11 cellular contexts compared by ENCODE assay signal in the genomic region with DNA sequence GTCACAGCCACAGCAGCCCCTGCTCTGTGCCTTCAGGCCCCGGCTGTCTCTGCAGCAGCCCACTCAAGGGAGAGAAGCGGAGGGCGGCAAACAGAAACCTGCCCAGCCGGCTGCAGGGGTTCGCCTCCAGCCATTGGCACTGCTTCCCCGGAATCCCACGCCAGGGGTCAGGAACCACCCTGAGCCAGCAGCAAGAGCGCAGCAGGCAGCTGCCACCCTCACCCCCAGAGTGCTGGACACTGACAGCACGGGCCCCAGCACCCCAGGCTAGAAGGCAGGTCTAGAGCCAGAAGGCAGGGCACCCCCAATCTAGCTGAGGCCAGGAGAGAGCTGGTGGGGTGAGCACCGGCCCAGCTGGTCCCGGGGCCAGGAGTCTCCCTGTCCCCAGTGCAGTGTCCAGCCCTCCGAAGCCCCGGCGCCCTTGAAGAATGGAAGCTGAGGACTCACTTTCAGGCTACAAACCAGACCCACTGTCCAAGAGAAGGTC. TPM values are rescaled to one million over a fixed set of nuclear protein-coding genes. Genes with fewer than 3 reads are reported as not detected.
DNase-seq lines count a peak whose midpoint lies in the region; FAIRE-seq and TF ChIP-seq lines count a peak whose summit lies in the region.
"Had no signal": no experiment of that assay in that cellular context is flagged by ENCODE, and none has a peak within 500 bp of the region (broad histone marks: within the 10 kb centered on the region; RNA-seq: fewer than 3 reads in every experiment).

No MANE protein-coding gene starts in this region.

- FAIRE-seq in H1 (lab: Jason Lieb, UNC), result no peak
- FAIRE-seq in small intestine (lab: Jason Lieb, UNC), result no peak
- FAIRE-seq: islet of Langerhans had no signal

- peak; percentile 70 for DNase-seq in activated CD4-positive, alpha-beta T cell treated with anti-CD3 and anti-CD28 coated beads, Interleukin-2, amount 10 ng/mL, durations not matched to agents 24 days and 14 days
- no peak for DNase-seq in activated CD4-positive, alpha-beta T cell treated with anti-CD3 and anti-CD28 coated beads for 1 hour
- DNase-seq in SK-N-SH, result peak; percentile 49
- no peak for DNase-seq in H1 (ENCODE audit: low read depth in 1 of 2, low spot score in 2 of 2)
- no peak for DNase-seq in small intestine
- DNase-seq in NCI-H1436 treated with DMSO at 0.1 percent for 48 hours (lab: John Stamatoyannopoulos, UW), result no peak
- no peak for DNase-seq in H4 (ENCODE audit: low spot score)
- no peak for DNase-seq in GM20000 (ENCODE audit: low spot score)
- DNase-seq: DND-41, NCI-H1417 treated with DMSO at 0.1 percent for 48 hours had no signal

- intact Hi-C loops in activated CD4-positive, alpha-beta T cell treated with anti-CD3 and anti-CD28 coated beads, Interleukin-2, amount 10 ng/mL, durations not matched to agents 24 days and 14 days (cut with micrococcal nuclease), result loop anchor here (2.0 to 5.0 kb wide), 2 partner anchors 27 to 201 kb away; partner anchors contain the start of genes GALR2 and SRP68

- H2BK5ac ChIP-seq in H1 (ENCODE audit: low read depth, low read length), result no peak overlapping the region

- no peak overlapping the region for H3K56ac ChIP-seq in H1 (replicated peaks; ENCODE audit: insufficient read length, low read depth, low read length)

- no peak overlapping the region for H3K14ac ChIP-seq in H1 (ENCODE audit: insufficient read length)

- no peak overlapping the region for H3K4ac ChIP-seq in H1 (replicated peaks; ENCODE audit: insufficient read length, low read depth, low read length)

- peak overlapping the region; percentile 81; the same call in 1 of the 2 replicates for H2BK15ac ChIP-seq in H1 (ENCODE audit: low read length)

- no peak overlapping the region for H3K9ac ChIP-seq in SK-N-SH
- H3K9ac ChIP-seq in H1 (replicated peaks in 1 of 4; ENCODE audit: extremely low read depth in 1 of 4, low read depth in 3 of 4, low read length in 3 of 4), result no peak overlapping the region

- TF ChIP-seq CTCF in SK-N-SH (IDR thresholded peaks at IDR 0.05) (no peak), H1 (IDR thresholded peaks at IDR 0.05; ENCODE audit: control extremely low read depth in 1 of 3, insufficient read depth in 1 of 3, low read depth in 1 of 3, low read length in 3 of 3) (no peak), GM20000 (IDR thresholded peaks at IDR 0.05; ENCODE audit: extremely low read depth, missing control alignments) (no peak)

- CTCF ChIA-PET in SK-N-SH (lab: Yijun Ruan, JAX), result interaction anchor here (0.9 to 4.2 kb wide), 12 partner anchors 9 to 369 kb away, joined by 3 to 31 read pairs (median 4); partner anchors contain the start of genes MRPL38 and SRP68
- CTCF ChIA-PET in H1 (lab: Charles Lee; ENCODE audit: partially characterized antibody), result interaction anchor here (0.5 to 3.6 kb wide), 16 partner anchors 11 to 413 kb away, joined by 3 to 32 read pairs (median 4); partner anchors contain the start of gene EXOC7

- no peak for TF ChIP-seq POLR2A in H1 (IDR thresholded peaks at IDR 0.05; ENCODE audit: control extremely low read depth in 1 of 2, low read depth in 2 of 2, low read length in 2 of 2)

- H3K27me3 ChIP-seq in SK-N-SH (ENCODE audit: insufficient read depth) (no peaks in the 10 kb centered on the region), H1 (replicated peaks in 1 of 4; ENCODE audit: control insufficient read depth in 3 of 4, extremely low read depth in 1 of 4, insufficient read depth in 3 of 4, low read length in 3 of 4) (no peaks in the 10 kb centered on the region), small intestine (ENCODE audit: control insufficient read depth in 2 of 2, insufficient read depth in 2 of 2, low read length in 2 of 2) (no peaks in the 10 kb centered on the region)

- peaks cover 27% of the 10 kb centered on the region for H3K79me2 ChIP-seq in SK-N-SH (ENCODE audit: insufficient read depth)
- peaks cover 0 to 7% of the 10 kb centered on the region in 2 experiments; a peak in 1 of 4 replicates for H3K79me2 ChIP-seq in H1 (ENCODE audit: control insufficient read depth in 1 of 2, insufficient read depth in 2 of 2, low read length in 2 of 2)

- H4K8ac ChIP-seq in H1 (ENCODE audit: extremely low read depth, insufficient read depth, low read length), result no peak overlapping the region

- no peaks in the 10 kb centered on the region for H3K27me3 Mint-ChIP-seq in activated CD4-positive, alpha-beta T cell treated with anti-CD3 and anti-CD28 coated beads, Interleukin-2, amount 10 ng/mL, durations not matched to agents 24 days and 14 days

- H3K36me3 ChIP-seq in SK-N-SH (replicated peaks in 1 of 2; ENCODE audit: control insufficient read depth in 1 of 2, insufficient read depth in 2 of 2, low read length in 1 of 2), result peaks cover 0 to 21% of the 10 kb centered on the region in 2 experiments
- no peaks in the 10 kb centered on the region; a peak in 1 of 8 replicates for H3K36me3 ChIP-seq in H1 (ENCODE audit: control insufficient read depth in 2 of 4, insufficient read depth in 4 of 4, low read length in 3 of 4)
- peaks cover 0 to 3% of the 10 kb centered on the region in 2 donors for H3K36me3 ChIP-seq in small intestine (ENCODE audit: control insufficient read depth in 2 of 2, insufficient read depth in 2 of 2, low read length in 2 of 2)

- H3K27ac ChIP-seq in SK-N-SH (ENCODE audit: low read depth in 2 of 2, low read length in 1 of 2), result no peak overlapping the region
- H3K27ac ChIP-seq in H1 (ENCODE audit: low read depth, low read length), result no peak overlapping the region
- H3K27ac ChIP-seq in small intestine (ENCODE audit: low read depth in 1 of 2, low read length in 1 of 2), result peak overlapping the region; percentile 20 to 94

- no peak for TF ChIP-seq EP300 in SK-N-SH (IDR thresholded peaks at IDR 0.05; ENCODE audit: borderline replicate concordance in 1 of 2, low read depth in 1 of 2, low read length in 1 of 2)
- TF ChIP-seq EP300 in H1 (IDR thresholded peaks at IDR 0.05; ENCODE audit: borderline replicate concordance in 1 of 2, low read depth in 2 of 2, low read length in 2 of 2), result no peak

- no peak overlapping the region for H3K23ac ChIP-seq in H1 (ENCODE audit: insufficient read length)

- H3K9me3 ChIP-seq in SK-N-SH (no peaks in the 10 kb centered on the region), H1 (ENCODE audit: insufficient read depth in 2 of 2, low read depth in 1 of 2, low read length in 1 of 2) (no peaks in the 10 kb centered on the region), small intestine (ENCODE audit: control insufficient read depth, low read depth) (no peaks in the 10 kb centered on the region)

- H2AK5ac ChIP-seq in H1 (ENCODE audit: low read depth, low read length), result no peak overlapping the region

- WGBS in SK-N-SH (ENCODE audit: low lambda C conversion rate), result 97% methylated on average over 11 of the region's 14 CpGs
- 83% methylated on average over 14 of the region's 14 CpGs; no CpG with 5 or more reads in 1 of the 2 experiments for WGBS in H1 (ENCODE audit: extremely low coverage in 1 of 2, insufficient coverage in 1 of 2, insufficient read length in 1 of 2, insufficient replicate concordance in 2 of 2, low coverage in 1 of 2, low lambda C conversion rate in 2 of 2, missing lambda C conversion rate in 1 of 2), 2 experiments
- 86 to 89% (median 88%) methylated on average over 13 to 14 of the region's 14 CpGs for WGBS in small intestine, 3 donors

- peaks cover 22% of the 10 kb centered on the region for H3K36me3 Mint-ChIP-seq in activated CD4-positive, alpha-beta T cell treated with anti-CD3 and anti-CD28 coated beads, Interleukin-2, amount 10 ng/mL, durations not matched to agents 24 days and 14 days (ENCODE audit: low read depth)

- H3F3A ChIP-seq in SK-N-SH (replicated peaks; ENCODE audit: insufficient read depth), result peaks cover 9% of the 10 kb centered on the region

- H3K9me2 ChIP-seq in SK-N-SH, result no peaks in the 10 kb centered on the region

- no peaks in the 10 kb centered on the region for H3K9me3 Mint-ChIP-seq in activated CD4-positive, alpha-beta T cell treated with anti-CD3 and anti-CD28 coated beads, Interleukin-2, amount 10 ng/mL, durations not matched to agents 24 days and 14 days

- H2AFZ ChIP-seq in SK-N-SH (ENCODE audit: low read depth), result no peak overlapping the region
- H2AFZ ChIP-seq in H1 (ENCODE audit: low read length), result no peak overlapping the region

- H3K4me3 ChIP-seq in SK-N-SH (ENCODE audit: low read depth in 2 of 2, low read length in 1 of 2) (no peak overlapping the region), H1 (ENCODE audit: extremely low read depth in 1 of 4, insufficient read depth in 2 of 4, low read depth in 3 of 4, low read length in 4 of 4) (no peak overlapping the region), small intestine (ENCODE audit: low read depth in 1 of 2, low read length in 2 of 2) (no peak overlapping the region)

- H4K5ac ChIP-seq in H1 (ENCODE audit: insufficient read length, low read depth, low read length), result no peak overlapping the region

- peaks cover 3% of the 10 kb centered on the region; the same call in 1 of the 2 replicates for H3K23me2 ChIP-seq in H1 (ENCODE audit: low read depth, low read length)

- H2BK12ac ChIP-seq in H1 (ENCODE audit: low read depth, low read length), result no peak overlapping the region

- H3K4me1 Mint-ChIP-seq in activated CD4-positive, alpha-beta T cell treated with anti-CD3 and anti-CD28 coated beads, Interleukin-2, amount 10 ng/mL, durations not matched to agents 24 days and 14 days, result peaks cover 47% of the 10 kb centered on the region

- peak overlapping the region; percentile 96 for H3K27ac Mint-ChIP-seq in activated CD4-positive, alpha-beta T cell treated with anti-CD3 and anti-CD28 coated beads, Interleukin-2, amount 10 ng/mL, durations not matched to agents 24 days and 14 days

- H4K91ac ChIP-seq in H1 (replicated peaks; ENCODE audit: insufficient read length, low read length), result no peak overlapping the region

- H3K4me2 ChIP-seq in SK-N-SH (no peak overlapping the region), H1 (ENCODE audit: insufficient read depth in 1 of 2, low read depth in 2 of 2, low read length in 2 of 2) (no peak overlapping the region)

- peaks cover 13% of the 10 kb centered on the region; the same call in 1 of the 2 replicates for H4K20me1 ChIP-seq in SK-N-SH (ENCODE audit: insufficient read depth)
- H4K20me1 ChIP-seq in H1 (replicated peaks in 1 of 2; ENCODE audit: control insufficient read depth in 1 of 2, insufficient read depth in 2 of 2, low read length in 2 of 2), result peaks cover 0 to 3% of the 10 kb centered on the region in 2 experiments

- TF ChIP-seq RAD21 in SK-N-SH (IDR thresholded peaks at IDR 0.05; ENCODE audit: low read length), result no peak
- no peak for TF ChIP-seq RAD21 in H1 (IDR thresholded peaks at IDR 0.05 in 1 of 2, conservative IDR thresholded peaks at IDR 0.05 in 1 of 2; ENCODE audit: low read depth in 2 of 2, low read length in 2 of 2)

- no peak overlapping the region for H3K18ac ChIP-seq in H1 (ENCODE audit: extremely low read depth, low read length)

- POLR2A ChIA-PET in SK-N-SH (lab: Yijun Ruan, JAX) (no interaction called here), H1 (lab: Charles Lee; ENCODE audit: partially characterized antibody) (interaction anchor here (1.4 to 3.1 kb wide), 7 partner anchors 8 to 188 kb away, joined by 4 to 12 read pairs (median 6); partner anchors contain the start of genes FOXJ1 and UBALD2)

- no peak overlapping the region for H2BK20ac ChIP-seq in H1 (ENCODE audit: low read length)

- H3K4me1 ChIP-seq in SK-N-SH (ENCODE audit: control insufficient read depth in 1 of 2, insufficient read depth in 2 of 2, low read depth in 1 of 2, low read length in 1 of 2), result peaks cover 8 to 11% of the 10 kb centered on the region in 2 experiments; a peak in 1 of 4 replicates
- H3K4me1 ChIP-seq in H1 (replicated peaks in 1 of 4; ENCODE audit: control insufficient read depth in 3 of 4, insufficient read depth in 4 of 4, low read length in 3 of 4), result peaks cover 3 to 20% (median 16%) of the 10 kb centered on the region in 4 experiments
- peaks cover 6 to 12% of the 10 kb centered on the region in 2 donors for H3K4me1 ChIP-seq in small intestine (ENCODE audit: control insufficient read depth in 2 of 2, insufficient read depth in 1 of 2, low read depth in 1 of 2, low read length in 1 of 2)

- no peaks in the 10 kb centered on the region for H3K79me1 ChIP-seq in H1 (ENCODE audit: low read depth, low read length)

- H3K4me3 Mint-ChIP-seq in activated CD4-positive, alpha-beta T cell treated with anti-CD3 and anti-CD28 coated beads, Interleukin-2, amount 10 ng/mL, durations not matched to agents 24 days and 14 days, result no peak overlapping the region

- no peak overlapping the region for H2BK120ac ChIP-seq in H1 (replicated peaks; ENCODE audit: low read depth, low read length)

RNA-seq across cellular contexts. Expression of gene UBALD2, which starts 8.3 kb away (rescaled TPM):
- total RNA-seq in activated CD4-positive, alpha-beta T cell treated with anti-CD3 and anti-CD28 coated beads, Interleukin-2, amount 10 ng/mL, durations not matched to agents 24 days and 14 days, result 184 and 189 TPM in 2 replicates
- polyA plus RNA-seq in SK-N-SH (2012; rRNA removed) (16.7 and 27.0 TPM in 2 replicates), H1 (2011; rRNA removed) (17.8 and 26.8 TPM in 2 replicates), small intestine (100 to 1,000 TPM in 2 of 3 donors, 10 to 100 TPM in 1; 54.3 to 118 (median 114) TPM)
- 10.3 and 14.0 TPM in 2 replicates for polyA plus RNA-seq in SK-N-SH (2012; cell fraction: cytosol; rRNA removed)
- polyA plus RNA-seq in SK-N-SH (2012; cell fraction: nucleus; rRNA removed), result 14.0 and 19.5 TPM in 2 replicates
- 22.6 and 25.6 TPM in 2 replicates for total RNA-seq in H1 (2021; fragmentation: NEBNext Ultra II Directional; extraction: Animal tissue kit (Norgen Biotek cat#: 25700))
- polyA plus RNA-seq in H1 (2011; cell fraction: cytosol; rRNA removed), result 11.6 TPM
- polyA plus RNA-seq in H1 (2011; cell fraction: nucleus; rRNA removed), result 20.6 TPM
- 6.2 to 22.1 TPM (median 14.0 TPM) in 4 replicates for polyA plus RNA-seq in H1 (2012, experiment 1 of 2)
- 27.4 TPM for polyA plus RNA-seq in H1 (2012, experiment 2 of 2)
- 22.2 TPM for polyA plus RNA-seq in H1 (2013, experiment 1 of 2)
- 20.6 TPM for polyA plus RNA-seq in H1 (2013, experiment 2 of 2)
- polyA minus RNA-seq in H1 (2011; rRNA and poly(A)+ RNA removed), result 4.8 and 7.9 TPM in 2 replicates
- polyA minus RNA-seq in H1 (2011; cell fraction: cytosol; rRNA and poly(A)+ RNA removed), result 26.6 TPM
- polyA minus RNA-seq in H1 (2011; cell fraction: nucleus; rRNA and poly(A)+ RNA removed), result 13.2 TPM
- 3.9 and 7.7 TPM in 2 replicates for total RNA-seq in H4 (2014; rRNA removed; shearing (Covaris generic))

RNA-seq across cellular contexts. Expression of gene RNF157, which starts 33.2 kb away (rescaled TPM):
- total RNA-seq in activated CD4-positive, alpha-beta T cell treated with anti-CD3 and anti-CD28 coated beads, Interleukin-2, amount 10 ng/mL, durations not matched to agents 24 days and 14 days, result 35.0 and 42.4 TPM in 2 replicates
- polyA plus RNA-seq in SK-N-SH (2012; rRNA removed), result 5.2 TPM in 2 replicates
- polyA plus RNA-seq in SK-N-SH (2012; cell fraction: cytosol; rRNA removed), result 4.1 and 6.3 TPM in 2 replicates
- polyA plus RNA-seq in SK-N-SH (2012; cell fraction: nucleus; rRNA removed), result 5.5 and 8.1 TPM in 2 replicates
- 13.4 and 14.9 TPM in 2 replicates for total RNA-seq in H1 (2021; fragmentation: NEBNext Ultra II Directional; extraction: Animal tissue kit (Norgen Biotek cat#: 25700))
- 16.7 and 20.2 TPM in 2 replicates for polyA plus RNA-seq in H1 (2011; rRNA removed)
- 15.2 TPM for polyA plus RNA-seq in H1 (2011; cell fraction: cytosol; rRNA removed)
- 17.4 TPM for polyA plus RNA-seq in H1 (2011; cell fraction: nucleus; rRNA removed)
- 13.0 to 30.8 TPM (median 18.2 TPM) in 4 replicates for polyA plus RNA-seq in H1 (2012, experiment 1 of 2)
- polyA plus RNA-seq in H1 (2012, experiment 2 of 2), result 10.9 TPM
- polyA plus RNA-seq in H1 (2013, experiment 1 of 2), result 9.3 TPM
- 9.7 TPM for polyA plus RNA-seq in H1 (2013, experiment 2 of 2)
- 27.8 and 31.8 TPM in 2 replicates for polyA minus RNA-seq in H1 (2011; rRNA and poly(A)+ RNA removed)
- 16.3 TPM for polyA minus RNA-seq in H1 (2011; cell fraction: cytosol; rRNA and poly(A)+ RNA removed)
- polyA minus RNA-seq in H1 (2011; cell fraction: nucleus; rRNA and poly(A)+ RNA removed), result 15.9 TPM
- 10 to 100 TPM; 18.1 to 30.6 (median 25.0) TPM for polyA plus RNA-seq in small intestine
- 6.8 and 7.8 TPM in 2 replicates for total RNA-seq in H4 (2014; rRNA removed; shearing (Covaris generic))

RNA-seq across cellular contexts. Expression of gene QRICH2, which starts 34.6 kb away (rescaled TPM):
- total RNA-seq in activated CD4-positive, alpha-beta T cell treated with anti-CD3 and anti-CD28 coated beads, Interleukin-2, amount 10 ng/mL, durations not matched to agents 24 days and 14 days, result 2.2 and 2.5 TPM in 2 replicates
- polyA plus RNA-seq in SK-N-SH (2012; rRNA removed) (6.2 and 7.6 TPM in 2 replicates), H1 (2011; rRNA removed) (3.8 and 4.9 TPM in 2 replicates), small intestine (1 to 10 TPM; 2.5 to 3.0 (median 2.7) TPM)
- 1.8 and 3.0 TPM in 2 replicates for polyA plus RNA-seq in SK-N-SH (2012; cell fraction: cytosol; rRNA removed)
- 32.3 and 33.8 TPM in 2 replicates for polyA plus RNA-seq in SK-N-SH (2012; cell fraction: nucleus; rRNA removed)
- 2.8 and 3.2 TPM in 2 replicates for total RNA-seq in H1 (2021; fragmentation: NEBNext Ultra II Directional; extraction: Animal tissue kit (Norgen Biotek cat#: 25700))
- polyA plus RNA-seq in H1 (2011; cell fraction: cytosol; rRNA removed), result 4.8 TPM
- polyA plus RNA-seq in H1 (2011; cell fraction: nucleus; rRNA removed), result 18.4 TPM
- 2.8 to 4.6 TPM (median 3.9 TPM) in 4 replicates for polyA plus RNA-seq in H1 (2012, experiment 1 of 2)
- polyA plus RNA-seq in H1 (2012, experiment 2 of 2), result 0.89 TPM
- polyA plus RNA-seq in H1 (2013, experiment 1 of 2), result 1.4 TPM
- 1.0 TPM for polyA plus RNA-seq in H1 (2013, experiment 2 of 2)
- 10.8 and 11.1 TPM in 2 replicates for polyA minus RNA-seq in H1 (2011; rRNA and poly(A)+ RNA removed)
- polyA minus RNA-seq in H1 (2011; cell fraction: cytosol; rRNA and poly(A)+ RNA removed), result 2.0 TPM
- polyA minus RNA-seq in H1 (2011; cell fraction: nucleus; rRNA and poly(A)+ RNA removed), result 5.4 TPM
- 2.3 and 2.4 TPM in 2 replicates for total RNA-seq in H4 (2014; rRNA removed; shearing (Covaris generic))

Comparison
In these comparisons a context has a peak if more than half of its experiments do, and no peak if none do; other contexts are left out.
1. DNase-seq: peak in activated CD4-positive, alpha-beta T cell treated with anti-CD3 and anti-CD28 coated beads, Interleukin-2, amount 10 ng/mL, durations not matched to agents 24 days and 14 days (single experiment) and SK-N-SH (single experiment); none in activated CD4-positive, alpha-beta T cell treated with anti-CD3 and anti-CD28 coated beads for 1 hour (single experiment), H1 (0 of 2), small intestine (single experiment), NCI-H1436 treated with DMSO at 0.1 percent for 48 hours (single experiment), H4 (single experiment) and GM20000 (single experiment).
2. H3K27ac ChIP-seq: peak in small intestine (2 of 2); none in SK-N-SH (0 of 2) and H1 (single experiment).